ENCODE assay signal across 15 cellular contexts in the genomic region with DNA sequence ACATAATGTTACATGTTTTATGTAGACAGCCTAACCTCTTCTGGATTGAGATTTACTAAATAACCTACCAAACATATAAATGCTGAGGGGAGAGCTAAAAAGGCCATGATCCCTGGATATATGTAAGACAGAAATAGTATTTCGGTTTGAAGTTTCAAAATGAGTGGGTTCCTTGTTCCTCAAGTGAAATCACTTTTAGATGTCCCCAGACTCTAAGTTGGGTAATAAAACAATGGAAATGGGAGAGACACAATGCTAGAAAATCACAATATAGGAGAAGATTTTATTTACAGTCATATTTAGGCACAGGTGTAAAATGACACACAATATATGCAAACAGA.
DNase-seq lines count a peak whose midpoint lies in the region; ATAC-seq lines count a peak whose summit lies in the region.
"Had no signal": no experiment of that assay in that cellular context is flagged by ENCODE, and none has a peak within 500 bp of the region (broad histone marks: within the 10 kb centered on the region; RNA-seq: fewer than 3 reads in every experiment).

No MANE protein-coding gene starts in this region.

- no peak overlapping the region for H3K9ac ChIP-seq in HUES6 (ENCODE audit: low read length)
- no peak overlapping the region for H3K9ac ChIP-seq in endocrine pancreas (ENCODE audit: control insufficient read depth, insufficient read depth, low read length)

- H3K36me3 ChIP-seq in ACC112 (ENCODE audit: insufficient read depth, low read length): peaks cover 7% of the 10 kb centered on the region
- H3K36me3 ChIP-seq in HUES6 (ENCODE audit: control insufficient read depth, insufficient read depth, low read length): peaks cover 8% of the 10 kb centered on the region; the same call in 1 of the 2 replicates
- H3K36me3 ChIP-seq in endocrine pancreas (ENCODE audit: control insufficient read depth, insufficient read depth, low read length): no peaks in the 10 kb centered on the region
- H3K36me3 ChIP-seq: cardiac muscle cell, gastroesophageal sphincter, uterus had no signal

- no peak overlapping the region; the same call in 1 of the 2 replicates for H3K4me3 ChIP-seq in ACC112 (ENCODE audit: low read depth, low read length)
- no peak overlapping the region for H3K4me3 ChIP-seq in HUES6 (ENCODE audit: low read depth, low read length)
- H3K4me3 ChIP-seq in endocrine pancreas (ENCODE audit: control insufficient read depth, insufficient read depth, low read length): peak overlapping the region; percentile 4
- H3K4me3 ChIP-seq: cardiac muscle cell, gastroesophageal sphincter, uterus had no signal

- H2AFZ ChIP-seq in ACC112 (ENCODE audit: low read length, unreplicated experiment): no peak overlapping the region

- in situ Hi-C loops in ACHN (cut with HindIII; ENCODE audit: low pct_ligation_motif_present, low pct_unique_long_range_greater_than_20kb, low sequenced_read_pairs): no loop called here

- no peaks in the 10 kb centered on the region for H3K27me3 ChIP-seq in ACC112 (ENCODE audit: insufficient read depth, low read length)
- H3K27me3 ChIP-seq in HUES6 (ENCODE audit: control insufficient read depth, insufficient read depth, low read length): no peaks in the 10 kb centered on the region
- H3K27me3 ChIP-seq in endocrine pancreas (ENCODE audit: control insufficient read depth, insufficient read depth, low read length): no peaks in the 10 kb centered on the region
- H3K27me3 ChIP-seq: cardiac muscle cell, gastroesophageal sphincter, uterus had no signal

- H3K4me1 ChIP-seq in ACC112 (ENCODE audit: control insufficient read depth, insufficient read depth, low read length, unreplicated experiment): peaks cover 22% of the 10 kb centered on the region
- H3K4me1 ChIP-seq in HUES6 (ENCODE audit: control insufficient read depth, insufficient read depth, low read length): peaks cover 18% of the 10 kb centered on the region
- peaks cover 6% of the 10 kb centered on the region for H3K4me1 ChIP-seq in endocrine pancreas (ENCODE audit: control insufficient read depth, insufficient read depth, low read length)
- H3K4me1 ChIP-seq: gastroesophageal sphincter, uterus had no signal

- H3K79me2 ChIP-seq in ACC112 (ENCODE audit: control insufficient read depth, insufficient read depth, low read length, unreplicated experiment): no peaks in the 10 kb centered on the region

- no peaks in the 10 kb centered on the region for H3K9me3 ChIP-seq in HUES6 (ENCODE audit: control insufficient read depth, insufficient read depth, low read depth, low read length)
- H3K9me3 ChIP-seq in endocrine pancreas (ENCODE audit: control insufficient read depth, low read length): no peaks in the 10 kb centered on the region
- H3K9me3 ChIP-seq: gastroesophageal sphincter, uterus had no signal

- DNase-seq in kidney tubule cell (ENCODE audit: low spot score) (no peak), nucleus accumbens (lab: John Stamatoyannopoulos, UW) (no peak), ACHN (no peak)
- DNase-seq: activated naive CD8-positive, alpha-beta T cell treated with anti-CD3 and anti-CD28 coated beads for 36 hours; kidney; NCI-H1105; stimulated activated naive CD4-positive, alpha-beta T cell treated with Interleukin-2 at 50 U/mL for 16 hours; uterus had no signal

- H3K27ac ChIP-seq in ACC112 (ENCODE audit: low read depth, low read length) (peak overlapping the region; percentile 75), HUES6 (ENCODE audit: low read depth, low read length) (peak overlapping the region; percentile 60)
- H3K27ac ChIP-seq: cardiac muscle cell, gastroesophageal sphincter, uterus had no signal

- ATAC-seq in GM19452 (IDR thresholded peaks at IDR 0.05; ENCODE audit: unreplicated experiment) (peak; percentile 43), HG03521 (IDR thresholded peaks at IDR 0.05; ENCODE audit: unreplicated experiment) (no peak)
